In genomic region chr17:44066204-44066930, GRCh38 we compare ENCODE assay signal across 8 cellular contexts. TPM values are rescaled to one million over a fixed set of nuclear protein-coding genes. Genes with fewer than 3 reads are reported as not detected.
DNase-seq lines count a peak whose midpoint lies in the region; ATAC-seq and TF ChIP-seq lines count a peak whose summit lies in the region.

TSS of gene LSM12 (minus strand) at chr17:44066671. CDS start at chr17:44066587, 84 bp downstream.

- H3K27me3 Mint-ChIP-seq in activated T-cell treated with anti-CD3 and anti-CD28 coated beads, Interleukin-2, amount 50 U/mL, for 72 hours (ENCODE audit: low read depth) = no peaks in the 10 kb centered on the region

- peaks cover 7 to 23% of the 10 kb centered on the region in 2 donors for H3K36me3 Mint-ChIP-seq in activated T-cell treated with anti-CD3 and anti-CD28 coated beads, Interleukin-2, amount 50 U/mL, for 72 hours (ENCODE audit: insufficient read depth in 2 of 2)

- peaks cover 55% of the 10 kb centered on the region for H3K4me1 Mint-ChIP-seq in activated T-cell treated with anti-CD3 and anti-CD28 coated beads, Interleukin-2, amount 50 U/mL, for 72 hours (ENCODE audit: low read depth)

- no peaks in the 10 kb centered on the region for H3K9me3 ChIP-seq in KOPT-K1 (ENCODE audit: insufficient read depth, low read length, poor library complexity, severe bottlenecking)
- no peaks in the 10 kb centered on the region for H3K9me3 ChIP-seq in esophagus squamous epithelium

- peak within 1 kb of the TSS; percentile 90 to 99 for H3K4me3 Mint-ChIP-seq in activated T-cell treated with anti-CD3 and anti-CD28 coated beads, Interleukin-2, amount 50 U/mL, for 72 hours

- no peaks in the 10 kb centered on the region for H3K27me3 ChIP-seq in esophagus squamous epithelium

- H3K27ac Mint-ChIP-seq in activated T-cell treated with anti-CD3 and anti-CD28 coated beads, Interleukin-2, amount 50 U/mL, for 72 hours = peak within 1 kb of the TSS; percentile 96

- TF ChIP-seq CTCF in esophagus squamous epithelium (IDR thresholded peaks at IDR 0.05) = peak in 2 of 6 experiments; percentile 7 to 11

- H3K9me3 Mint-ChIP-seq in activated T-cell treated with anti-CD3 and anti-CD28 coated beads, Interleukin-2, amount 50 U/mL, for 72 hours = no peaks in the 10 kb centered on the region

- H3K36me3 ChIP-seq in KOPT-K1 (ENCODE audit: insufficient read depth, low read length) = peaks cover 31% of the 10 kb centered on the region
- H3K36me3 ChIP-seq in esophagus squamous epithelium = peaks cover 0 to 28% (median 0%) of the 10 kb centered on the region in 3 donors

- H3K27ac ChIP-seq in KOPT-K1 (ENCODE audit: low read depth, low read length, poor library complexity, severe bottlenecking) (peak within 1 kb of the TSS; percentile 78), esophagus squamous epithelium (peak within 1 kb of the TSS; percentile 94 to 96 (median 95))

- TF ChIP-seq POLR2A in esophagus squamous epithelium (IDR thresholded peaks at IDR 0.05) = peak in 3 of 4 donors; percentile 53 to 88 (median 71)

- peaks cover 6 to 55% (median 17%) of the 10 kb centered on the region in 3 donors for H3K4me1 ChIP-seq in esophagus squamous epithelium

- WGBS in esophagus squamous epithelium, 2 donors = 0 to 1% methylated on average over 11 to 43 of the region's 65 CpGs

- intact Hi-C loops in esophagus squamous epithelium (cut with DNase I) = no loop called here

- H3K4me3 ChIP-seq in esophagus squamous epithelium = peak within 1 kb of the TSS; percentile 59 to 88 (median 84)

- peak; percentile 97 for DNase-seq in DMS 273 (lab: John Stamatoyannopoulos, UW; ENCODE audit: unreplicated experiment)
- peak; percentile 91 for DNase-seq in RKO (ENCODE audit: low spot score)
- peak; percentile 91 to 97 for DNase-seq in activated T-cell treated with anti-CD3 and anti-CD28 coated beads, Interleukin-2, amount 50 U/mL, for 72 hours
- DNase-seq in esophagus squamous epithelium (lab: John Stamatoyannopoulos, UW) = no peak
- DNase-seq in myocyte (ENCODE audit: low read depth) = peak; percentile 88
- DNase-seq in stimulated activated CD8-positive, alpha-beta memory T cell treated with anti-CD3 and anti-CD28 coated beads, Interleukin-7, amount 100 ng/mL, for 24 hours (ENCODE audit: low read depth) = peak; percentile 86

- peak; percentile 44 for ATAC-seq in GM21723 (IDR thresholded peaks at IDR 0.05; ENCODE audit: unreplicated experiment)
- ATAC-seq in activated T-cell treated with anti-CD3 and anti-CD28 coated beads, Interleukin-2, amount 50 U/mL, for 72 hours (replicated peaks in 1 of 2) = peak; percentile 77 to 78

RNA-seq across cellular contexts. Expression of gene LSM12, which starts in this region (rescaled TPM):
- 10 to 100 TPM; 46.0 to 52.8 TPM for total RNA-seq in activated T-cell treated with anti-CD3 and anti-CD28 coated beads, Interleukin-2, amount 50 U/mL, for 72 hours
- total RNA-seq in esophagus squamous epithelium (10 to 100 TPM; 27.3 to 44.3 (median 36.9) TPM), myocyte (34.1 and 40.2 TPM in 2 replicates)
- 34.9 TPM for polyA plus RNA-seq in myocyte (2012)
